ENCODE assay signal across 2 cellular contexts in genomic region chr12:65868133-65868705, GRCh38.
A peak's percentile ranks its signal among the peaks of the same experiment; 100 is the strongest.
TF ChIP-seq lines count a peak whose summit lies in the region.

No MANE protein-coding gene starts in this region.

TF ChIP-seq in HCT116, 20 proteins besides CTCF, POLR2A, EP300 and RAD21 (continued from another document):
- 0 out of 2 replicates have a peak, but pooled peaks have one; percentile 43 for TF ChIP-seq SIN3A (IDR thresholded peaks at IDR 0.05; ENCODE audit: low read depth)
- no peak for TF ChIP-seq ZBTB33 (IDR thresholded peaks at IDR 0.05; ENCODE audit: extremely low read depth, insufficient replicate concordance, low read length)
- peak; percentile 8; the same call in 1 of the 2 replicates for TF ChIP-seq JUND (IDR thresholded peaks at IDR 0.05)
- TF ChIP-seq EZH2phosphoT487 (IDR thresholded peaks at IDR 0.05; ENCODE audit: borderline replicate concordance) = no peak

TF ChIP-seq in endothelial cell of umbilical vein, 7 proteins besides CTCF, POLR2A, EP300 and RAD21 (continued from another document):
- TF ChIP-seq POLR2AphosphoS5 (IDR thresholded peaks at IDR 0.05; ENCODE audit: insufficient read depth, low read depth, low read length) = no peak
- no peak for TF ChIP-seq MAX (IDR thresholded peaks at IDR 0.05; ENCODE audit: insufficient read depth, insufficient read length)
- no peak for TF ChIP-seq EZH2 (IDR thresholded peaks at IDR 0.05; ENCODE audit: borderline replicate concordance, low read depth, low read length, severe bottlenecking)
- TF ChIP-seq JUN (IDR thresholded peaks at IDR 0.05; ENCODE audit: borderline replicate concordance, insufficient read depth, insufficient read length, low read depth) = peak; percentile 5
- TF ChIP-seq GATA2 (IDR thresholded peaks at IDR 0.05; ENCODE audit: insufficient read depth, insufficient read length, low read depth, low read length) = no peak
